14 cellular contexts compared by ENCODE assay signal in genomic region chr12:86838264-86838663, GRCh38.
DNase-seq lines count a peak whose midpoint lies in the region; ATAC-seq and TF ChIP-seq lines count a peak whose summit lies in the region.
"Had no signal": no experiment of that assay in that cellular context is flagged by ENCODE, and none has a peak within 500 bp of the region (broad histone marks: within the 10 kb centered on the region; RNA-seq: fewer than 3 reads in every experiment).

No MANE protein-coding gene starts in this region.

- H3K36me3 Mint-ChIP-seq in neural progenitor cell (no peaks in the 10 kb centered on the region), Calu3 (ENCODE audit: insufficient read depth, unreplicated experiment) (no peaks in the 10 kb centered on the region)
- H3K36me3 Mint-ChIP-seq: CD14-positive monocyte; CD8-positive, alpha-beta T cell had no signal

- ATAC-seq in GM18858 (IDR thresholded peaks at IDR 0.05; ENCODE audit: unreplicated experiment) = no peak
- ATAC-seq: CD8-positive, alpha-beta T cell had no signal

- H3K36me3 ChIP-seq in BE2C (no peaks in the 10 kb centered on the region), HUES6 (ENCODE audit: control insufficient read depth, insufficient read depth, low read length) (no peaks in the 10 kb centered on the region), neural progenitor cell (no peaks in the 10 kb centered on the region)

- intact Hi-C loops in dorsolateral prefrontal cortex (cut with DNase I) (no loop called here), Calu3 (cut with micrococcal nuclease; ENCODE audit: unreplicated experiment) (no loop called here)

- H3F3A ChIP-seq in neural progenitor cell (ENCODE audit: low read depth) = no peaks in the 10 kb centered on the region

- no peaks in the 10 kb centered on the region for H3K4me1 Mint-ChIP-seq in neural progenitor cell
- no peaks in the 10 kb centered on the region for H3K4me1 Mint-ChIP-seq in Calu3 (ENCODE audit: low read depth, unreplicated experiment)
- H3K4me1 Mint-ChIP-seq: CD14-positive monocyte had no signal

- no peak overlapping the region for H3K9ac ChIP-seq in HUES6 (ENCODE audit: low read length)
- no peak overlapping the region for H3K9ac ChIP-seq in neural progenitor cell
- H3K9ac ChIP-seq: GM23248 had no signal

- CTCF ChIA-PET in Calu3 (lab: Charles Lee) = no interaction called here

- H2AFZ ChIP-seq in neural progenitor cell (replicated peaks) = peak overlapping the region; percentile 89
- H2AFZ ChIP-seq: GM23248 had no signal

- no TSS peak for BruUV-seq in Calu3 (replicated peaks; lab: Mats Ljungman, UMichigan)

- H3K27ac ChIP-seq in HUES6 (ENCODE audit: low read depth, low read length) (peak overlapping the region; percentile 46; the same call in 1 of the 2 replicates), dorsolateral prefrontal cortex (peak overlapping the region in 31 of 59 donors; percentile 2 to 70 (median 45)), neural progenitor cell (no peak overlapping the region)
- H3K27ac ChIP-seq: GM23248 had no signal

- H3K27me3 Mint-ChIP-seq in neural progenitor cell (ENCODE audit: insufficient read depth, low read depth) (no peaks in the 10 kb centered on the region), Calu3 (ENCODE audit: unreplicated experiment) (no peaks in the 10 kb centered on the region)

- H3K4me1 ChIP-seq in BE2C = peaks cover 6% of the 10 kb centered on the region
- H3K4me1 ChIP-seq in HUES6 (ENCODE audit: control insufficient read depth, insufficient read depth, low read length) = peaks cover 28% of the 10 kb centered on the region
- peaks cover 7% of the 10 kb centered on the region for H3K4me1 ChIP-seq in neural progenitor cell

- no peaks in the 10 kb centered on the region for H3K27me3 ChIP-seq in BE2C
- H3K27me3 ChIP-seq in HUES6 (ENCODE audit: control insufficient read depth, insufficient read depth, low read length) = no peaks in the 10 kb centered on the region
- H3K27me3 ChIP-seq in dorsolateral prefrontal cortex = no peaks in the 10 kb centered on the region
- H3K27me3 ChIP-seq in neural progenitor cell = no peaks in the 10 kb centered on the region

- no peaks in the 10 kb centered on the region for H3K79me2 ChIP-seq in neural progenitor cell (ENCODE audit: low read depth)

- H3K9me3 ChIP-seq in BE2C (no peaks in the 10 kb centered on the region), HUES6 (ENCODE audit: control insufficient read depth, insufficient read depth, low read depth, low read length) (no peaks in the 10 kb centered on the region), neural progenitor cell (ENCODE audit: low read depth) (no peaks in the 10 kb centered on the region)

- H3K27ac Mint-ChIP-seq in neural progenitor cell (no peak overlapping the region), Calu3 (ENCODE audit: unreplicated experiment) (no peak overlapping the region)
- H3K27ac Mint-ChIP-seq: CD14-positive monocyte; CD8-positive, alpha-beta T cell had no signal

- no peak for DNase-seq in BE2C
- DNase-seq in dorsolateral prefrontal cortex = no peak
- no peak for DNase-seq in neural progenitor cell (ENCODE audit: low spot score)
- no peak for DNase-seq in NOMO-1 treated with DMSO at 0.1 percent for 48 hours (lab: John Stamatoyannopoulos, UW; ENCODE audit: unreplicated experiment)
- DNase-seq in NCI-H345 (lab: John Stamatoyannopoulos, UW) = no peak
- no peak for DNase-seq in Calu3
- DNase-seq: CD8-positive, alpha-beta T cell; COR-L47; DMS53; GM23248 had no signal

- TF ChIP-seq CTCF in BE2C (IDR thresholded peaks at IDR 0.05; ENCODE audit: low read depth, low read length) = no peak
- TF ChIP-seq CTCF in dorsolateral prefrontal cortex (IDR thresholded peaks at IDR 0.05 in 54 of 56, conservative IDR thresholded peaks at IDR 0.05 in 2 of 56; ENCODE audit: low read depth in 1 of 56, partially characterized antibody in 56 of 56) = no peak
- TF ChIP-seq CTCF in neural progenitor cell (IDR thresholded peaks at IDR 0.05) = no peak
- no peak for TF ChIP-seq CTCF in Calu3 (IDR thresholded peaks at IDR 0.05; ENCODE audit: unreplicated experiment)

- no peaks in the 10 kb centered on the region for H4K20me1 ChIP-seq in neural progenitor cell (ENCODE audit: low read depth)

- H3K4me2 ChIP-seq in neural progenitor cell = no peak overlapping the region

- no peak overlapping the region for H3K4me3 Mint-ChIP-seq in neural progenitor cell
- no peak overlapping the region for H3K4me3 Mint-ChIP-seq in Calu3 (ENCODE audit: low read depth, unreplicated experiment)
- H3K4me3 Mint-ChIP-seq: CD14-positive monocyte; CD8-positive, alpha-beta T cell; H9 had no signal

- H3K9me3 Mint-ChIP-seq in neural progenitor cell (no peaks in the 10 kb centered on the region), Calu3 (ENCODE audit: low read depth, unreplicated experiment) (no peaks in the 10 kb centered on the region)
- H3K9me3 Mint-ChIP-seq: CD14-positive monocyte, H9 had no signal

- H3K4me3 ChIP-seq in BE2C (ENCODE audit: low read depth, low read length) (peak overlapping the region; percentile 41), HUES6 (ENCODE audit: low read depth, low read length) (no peak overlapping the region), dorsolateral prefrontal cortex (peak overlapping the region in 58 of 59 donors; percentile 2 to 61 (median 40)), neural progenitor cell (no peak overlapping the region)
- H3K4me3 ChIP-seq: GM23248 had no signal

Comparison
In these comparisons a context has a peak if more than half of its experiments do, and no peak if none do; other contexts are left out.
1. H3K4me3 ChIP-seq: peak in BE2C (single experiment) and dorsolateral prefrontal cortex (58 of 59); none in HUES6 (single experiment) and neural progenitor cell (single experiment).